ENCODE assay signal across 1 cellular context in genomic region chr6:44073612-44074382, GRCh38.
A peak's percentile ranks its signal among the peaks of the same experiment; 100 is the strongest.
TF ChIP-seq lines count a peak whose summit lies in the region.

No MANE protein-coding gene starts in this region.

TF ChIP-seq in HepG2, 621 proteins besides CTCF, POLR2A, EP300 and RAD21 (continued from another document and continues in another):
- no peak; the same call in 1 of the 2 replicates for TF ChIP-seq PAXIP1 (CRISPR knock-in tag; conservative IDR thresholded peaks at IDR 0.05)
- peak; percentile 47; the same call in 1 of the 2 replicates for TF ChIP-seq KAT7 (CRISPR knock-in tag; IDR thresholded peaks at IDR 0.05; ENCODE audit: borderline replicate concordance)
- no peak for TF ChIP-seq HNF4G (IDR thresholded peaks at IDR 0.05; ENCODE audit: borderline replicate concordance, low read depth, low read length)
- TF ChIP-seq HNF4G (CRISPR knock-in tag; IDR thresholded peaks at IDR 0.05; ENCODE audit: borderline replicate concordance, low read depth) = 0 out of 2 replicates have a peak, but pooled peaks have one; percentile 30
- TF ChIP-seq ZNF775 (CRISPR knock-in tag; IDR thresholded peaks at IDR 0.05; ENCODE audit: borderline replicate concordance) = 0 out of 2 replicates have a peak, but pooled peaks have one; percentile 52
- no peak for TF ChIP-seq TGIF2 (CRISPR knock-in tag; IDR thresholded peaks at IDR 0.05)
- no peak for TF ChIP-seq ZNF709 (CRISPR knock-in tag; IDR thresholded peaks at IDR 0.05)
- peak; percentile 7; the same call in 1 of the 2 replicates for TF ChIP-seq KDM2A (CRISPR knock-in tag; IDR thresholded peaks at IDR 0.05; ENCODE audit: borderline replicate concordance, low read depth)
- TF ChIP-seq PHF8 (CRISPR knock-in tag; IDR thresholded peaks at IDR 0.05) = no peak; the same call in none of the 2 replicates
- no peak for TF ChIP-seq AHR (CRISPR knock-in tag; IDR thresholded peaks at IDR 0.05)
- no peak for TF ChIP-seq ZNF180 (CRISPR knock-in tag; IDR thresholded peaks at IDR 0.05; ENCODE audit: borderline replicate concordance, low read depth)
- TF ChIP-seq RORA (CRISPR knock-in tag; IDR thresholded peaks at IDR 0.05) = no peak
- no peak; the same call in 1 of the 2 replicates for TF ChIP-seq YEATS2 (CRISPR knock-in tag; IDR thresholded peaks at IDR 0.05; ENCODE audit: borderline replicate concordance)
- TF ChIP-seq, protein P1, sequence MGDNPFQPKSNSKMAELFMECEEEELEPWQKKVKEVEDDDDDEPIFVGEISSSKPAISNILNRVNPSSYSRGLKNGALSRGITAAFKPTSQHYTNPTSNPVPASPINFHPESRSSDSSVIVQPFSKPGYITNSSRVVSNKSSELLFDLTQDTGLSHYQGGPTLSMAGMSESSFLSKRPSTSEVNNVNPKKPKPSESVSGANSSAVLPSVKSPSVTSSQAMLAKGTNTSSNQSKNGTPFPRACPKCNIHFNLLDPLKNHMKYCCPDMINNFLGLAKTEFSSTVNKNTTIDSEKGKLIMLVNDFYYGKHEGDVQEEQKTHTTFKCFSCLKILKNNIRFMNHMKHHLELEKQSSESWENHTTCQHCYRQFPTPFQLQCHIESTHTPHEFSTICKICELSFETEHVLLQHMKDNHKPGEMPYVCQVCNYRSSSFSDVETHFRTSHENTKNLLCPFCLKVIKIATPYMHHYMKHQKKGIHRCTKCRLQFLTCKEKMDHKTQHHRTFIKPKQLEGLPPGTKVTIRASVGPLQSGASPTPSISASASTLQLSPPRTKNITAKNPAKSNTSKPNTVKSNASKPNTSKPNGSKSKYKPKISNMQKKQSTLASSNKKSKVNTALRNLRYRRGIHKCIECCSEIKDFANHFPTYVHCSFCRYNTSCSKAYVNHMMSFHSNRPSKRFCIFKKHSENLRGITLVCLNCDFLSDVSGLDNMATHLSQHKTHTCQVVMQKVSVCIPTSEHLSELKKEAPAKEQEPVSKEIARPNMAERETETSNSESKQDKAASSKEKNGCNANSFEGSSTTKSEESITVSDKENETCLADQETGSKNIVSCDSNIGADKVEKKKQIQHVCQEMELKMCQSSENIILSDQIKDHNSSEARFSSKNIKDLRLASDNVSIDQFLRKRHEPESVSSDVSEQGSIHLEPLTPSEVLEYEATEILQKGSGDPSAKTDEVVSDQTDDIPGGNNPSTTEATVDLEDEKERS (CRISPR knock-in tag; IDR thresholded peaks at IDR 0.05) = 0 out of 2 replicates have a peak, but pooled peaks have one; percentile 17
- TF ChIP-seq CBX1 (IDR thresholded peaks at IDR 0.05; ENCODE audit: low read depth) = peak; percentile 12
- peak; percentile 54 for TF ChIP-seq ZNF883 (CRISPR knock-in tag; IDR thresholded peaks at IDR 0.05; ENCODE audit: not compliant biosample characterization)
- no peak for TF ChIP-seq ZNF337 (CRISPR knock-in tag; IDR thresholded peaks at IDR 0.05; ENCODE audit: borderline replicate concordance, low read depth)
- TF ChIP-seq RBFOX2 (IDR thresholded peaks at IDR 0.05; ENCODE audit: low read depth, low read length) = peak; percentile 74
- TF ChIP-seq THAP11 (CRISPR knock-in tag; IDR thresholded peaks at IDR 0.05) = no peak
- no peak for TF ChIP-seq JARID2 (CRISPR knock-in tag; IDR thresholded peaks at IDR 0.05; ENCODE audit: insufficient replicate concordance)
- TF ChIP-seq ZNF761 (CRISPR knock-in tag; conservative IDR thresholded peaks at IDR 0.05) = peak; percentile 73; the same call in 1 of the 2 replicates
- TF ChIP-seq ZBTB7A (CRISPR knock-in tag; IDR thresholded peaks at IDR 0.05) = peak; percentile 85
- peak; percentile 26; the same call in 1 of the 2 replicates for TF ChIP-seq ARNT2 (CRISPR knock-in tag; IDR thresholded peaks at IDR 0.05; ENCODE audit: low read depth)
- peak; percentile 38 for TF ChIP-seq HOXA3 (CRISPR knock-in tag; IDR thresholded peaks at IDR 0.05)
- no peak for TF ChIP-seq SP4 (CRISPR knock-in tag; IDR thresholded peaks at IDR 0.05)
- TF ChIP-seq BRD4 (CRISPR knock-in tag; IDR thresholded peaks at IDR 0.05) = peak; percentile 90; the same call in 1 of the 2 replicates
- 0 out of 2 replicates have a peak, but pooled peaks have one; percentile 77 for TF ChIP-seq RARG (CRISPR knock-in tag; IDR thresholded peaks at IDR 0.05; ENCODE audit: low read depth)
- TF ChIP-seq JUND (CRISPR knock-in tag; IDR thresholded peaks at IDR 0.05) = no peak
- peak; percentile 39; the same call in 1 of the 2 replicates for TF ChIP-seq ZNF564 (CRISPR knock-in tag; IDR thresholded peaks at IDR 0.05)
- TF ChIP-seq DNMT1 (CRISPR knock-in tag; IDR thresholded peaks at IDR 0.05) = peak; percentile 72; the same call in 1 of the 2 replicates
- no peak for TF ChIP-seq ZNF232 (CRISPR knock-in tag; IDR thresholded peaks at IDR 0.05; ENCODE audit: borderline replicate concordance)
- TF ChIP-seq ZSCAN22 (CRISPR knock-in tag; IDR thresholded peaks at IDR 0.05) = peak; percentile 50; the same call in 1 of the 2 replicates
- TF ChIP-seq ZNF367 (CRISPR knock-in tag; IDR thresholded peaks at IDR 0.05; ENCODE audit: borderline replicate concordance) = no peak
- no peak for TF ChIP-seq ZNF766 (CRISPR knock-in tag; IDR thresholded peaks at IDR 0.05; ENCODE audit: borderline replicate concordance)
- TF ChIP-seq, protein P2, sequence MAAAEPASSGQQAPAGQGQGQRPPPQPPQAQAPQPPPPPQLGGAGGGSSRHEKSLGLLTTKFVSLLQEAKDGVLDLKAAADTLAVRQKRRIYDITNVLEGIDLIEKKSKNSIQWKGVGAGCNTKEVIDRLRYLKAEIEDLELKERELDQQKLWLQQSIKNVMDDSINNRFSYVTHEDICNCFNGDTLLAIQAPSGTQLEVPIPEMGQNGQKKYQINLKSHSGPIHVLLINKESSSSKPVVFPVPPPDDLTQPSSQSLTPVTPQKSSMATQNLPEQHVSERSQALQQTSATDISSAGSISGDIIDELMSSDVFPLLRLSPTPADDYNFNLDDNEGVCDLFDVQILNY (CRISPR knock-in tag; conservative IDR thresholded peaks at IDR 0.05) = no peak
- TF ChIP-seq PRDM15 (CRISPR knock-in tag; IDR thresholded peaks at IDR 0.05) = no peak
- TF ChIP-seq ISX (CRISPR knock-in tag; conservative IDR thresholded peaks at IDR 0.05) = no peak
- TF ChIP-seq ZNF746 (CRISPR knock-in tag; IDR thresholded peaks at IDR 0.05) = peak; percentile 83; the same call in 1 of the 2 replicates
- TF ChIP-seq, protein P3, sequence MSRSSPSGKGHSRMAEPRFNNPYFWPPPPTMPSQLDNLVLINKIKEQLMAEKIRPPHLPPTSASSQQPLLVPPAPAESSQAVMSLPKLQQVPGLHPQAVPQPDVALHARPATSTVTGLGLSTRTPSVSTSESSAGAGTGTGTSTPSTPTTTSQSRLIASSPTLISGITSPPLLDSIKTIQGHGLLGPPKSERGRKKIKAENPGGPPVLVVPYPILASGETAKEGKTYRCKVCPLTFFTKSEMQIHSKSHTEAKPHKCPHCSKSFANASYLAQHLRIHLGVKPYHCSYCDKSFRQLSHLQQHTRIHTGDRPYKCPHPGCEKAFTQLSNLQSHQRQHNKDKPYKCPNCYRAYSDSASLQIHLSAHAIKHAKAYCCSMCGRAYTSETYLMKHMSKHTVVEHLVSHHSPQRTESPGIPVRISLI (CRISPR knock-in tag; IDR thresholded peaks at IDR 0.05; ENCODE audit: borderline replicate concordance) = 0 out of 2 replicates have a peak, but pooled peaks have one; percentile 43
- peak; percentile 93 for TF ChIP-seq ZNF230 (CRISPR knock-in tag; IDR thresholded peaks at IDR 0.05)
- 0 out of 2 replicates have a peak, but pooled peaks have one; percentile 64 for TF ChIP-seq POLR2AphosphoS5 (IDR thresholded peaks at IDR 0.05; ENCODE audit: low read depth, low read length)
- TF ChIP-seq FOXC1 (CRISPR knock-in tag; IDR thresholded peaks at IDR 0.05; ENCODE audit: borderline replicate concordance) = 0 out of 2 replicates have a peak, but pooled peaks have one; percentile 5
- TF ChIP-seq SMAD1 (CRISPR knock-in tag; IDR thresholded peaks at IDR 0.05; ENCODE audit: borderline replicate concordance, low read depth) = no peak; the same call in 1 of the 2 replicates
- TF ChIP-seq ATF7 (IDR thresholded peaks at IDR 0.05) = no peak
- TF ChIP-seq ATF7 (CRISPR knock-in tag; IDR thresholded peaks at IDR 0.05) = 0 out of 2 replicates have a peak, but pooled peaks have one; percentile 27
- TF ChIP-seq, protein P4, sequence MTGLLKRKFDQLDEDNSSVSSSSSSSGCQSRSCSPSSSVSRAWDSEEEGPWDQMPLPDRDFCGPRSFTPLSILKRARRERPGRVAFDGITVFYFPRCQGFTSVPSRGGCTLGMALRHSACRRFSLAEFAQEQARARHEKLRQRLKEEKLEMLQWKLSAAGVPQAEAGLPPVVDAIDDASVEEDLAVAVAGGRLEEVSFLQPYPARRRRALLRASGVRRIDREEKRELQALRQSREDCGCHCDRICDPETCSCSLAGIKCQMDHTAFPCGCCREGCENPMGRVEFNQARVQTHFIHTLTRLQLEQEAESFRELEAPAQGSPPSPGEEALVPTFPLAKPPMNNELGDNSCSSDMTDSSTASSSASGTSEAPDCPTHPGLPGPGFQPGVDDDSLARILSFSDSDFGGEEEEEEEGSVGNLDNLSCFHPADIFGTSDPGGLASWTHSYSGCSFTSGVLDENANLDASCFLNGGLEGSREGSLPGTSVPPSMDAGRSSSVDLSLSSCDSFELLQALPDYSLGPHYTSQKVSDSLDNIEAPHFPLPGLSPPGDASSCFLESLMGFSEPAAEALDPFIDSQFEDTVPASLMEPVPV (CRISPR knock-in tag; IDR thresholded peaks at IDR 0.05) = peak; percentile 44
- TF ChIP-seq, protein P5, sequence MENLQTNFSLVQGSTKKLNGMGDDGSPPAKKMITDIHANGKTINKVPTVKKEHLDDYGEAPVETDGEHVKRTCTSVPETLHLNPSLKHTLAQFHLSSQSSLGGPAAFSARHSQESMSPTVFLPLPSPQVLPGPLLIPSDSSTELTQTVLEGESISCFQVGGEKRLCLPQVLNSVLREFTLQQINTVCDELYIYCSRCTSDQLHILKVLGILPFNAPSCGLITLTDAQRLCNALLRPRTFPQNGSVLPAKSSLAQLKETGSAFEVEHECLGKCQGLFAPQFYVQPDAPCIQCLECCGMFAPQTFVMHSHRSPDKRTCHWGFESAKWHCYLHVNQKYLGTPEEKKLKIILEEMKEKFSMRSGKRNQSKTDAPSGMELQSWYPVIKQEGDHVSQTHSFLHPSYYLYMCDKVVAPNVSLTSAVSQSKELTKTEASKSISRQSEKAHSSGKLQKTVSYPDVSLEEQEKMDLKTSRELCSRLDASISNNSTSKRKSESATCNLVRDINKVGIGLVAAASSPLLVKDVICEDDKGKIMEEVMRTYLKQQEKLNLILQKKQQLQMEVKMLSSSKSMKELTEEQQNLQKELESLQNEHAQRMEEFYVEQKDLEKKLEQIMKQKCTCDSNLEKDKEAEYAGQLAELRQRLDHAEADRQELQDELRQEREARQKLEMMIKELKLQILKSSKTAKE (CRISPR knock-in tag; IDR thresholded peaks at IDR 0.05; ENCODE audit: borderline replicate concordance) = no peak
- TF ChIP-seq, protein P6, sequence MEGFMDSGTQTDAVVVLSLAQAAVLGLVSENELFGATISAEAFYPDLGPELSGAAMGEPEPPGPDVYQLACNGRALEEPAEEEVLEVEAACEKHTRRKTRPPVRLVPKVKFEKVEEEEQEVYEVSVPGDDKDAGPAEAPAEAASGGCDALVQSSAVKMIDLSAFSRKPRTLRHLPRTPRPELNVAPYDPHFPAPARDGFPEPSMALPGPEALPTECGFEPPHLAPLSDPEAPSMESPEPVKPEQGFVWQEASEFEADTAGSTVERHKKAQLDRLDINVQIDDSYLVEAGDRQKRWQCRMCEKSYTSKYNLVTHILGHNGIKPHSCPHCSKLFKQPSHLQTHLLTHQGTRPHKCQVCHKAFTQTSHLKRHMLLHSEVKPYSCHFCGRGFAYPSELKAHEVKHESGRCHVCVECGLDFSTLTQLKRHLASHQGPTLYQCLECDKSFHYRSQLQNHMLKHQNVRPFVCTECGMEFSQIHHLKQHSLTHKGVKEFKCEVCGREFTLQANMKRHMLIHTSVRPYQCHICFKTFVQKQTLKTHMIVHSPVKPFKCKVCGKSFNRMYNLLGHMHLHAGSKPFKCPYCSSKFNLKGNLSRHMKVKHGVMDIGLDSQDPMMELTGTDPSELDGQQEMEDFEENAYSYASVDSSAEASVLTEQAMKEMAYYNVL (CRISPR knock-in tag; IDR thresholded peaks at IDR 0.05; ENCODE audit: borderline replicate concordance) = peak; percentile 77
